Comparison of ENCODE assay signal across 16 cellular contexts in the genomic region with DNA sequence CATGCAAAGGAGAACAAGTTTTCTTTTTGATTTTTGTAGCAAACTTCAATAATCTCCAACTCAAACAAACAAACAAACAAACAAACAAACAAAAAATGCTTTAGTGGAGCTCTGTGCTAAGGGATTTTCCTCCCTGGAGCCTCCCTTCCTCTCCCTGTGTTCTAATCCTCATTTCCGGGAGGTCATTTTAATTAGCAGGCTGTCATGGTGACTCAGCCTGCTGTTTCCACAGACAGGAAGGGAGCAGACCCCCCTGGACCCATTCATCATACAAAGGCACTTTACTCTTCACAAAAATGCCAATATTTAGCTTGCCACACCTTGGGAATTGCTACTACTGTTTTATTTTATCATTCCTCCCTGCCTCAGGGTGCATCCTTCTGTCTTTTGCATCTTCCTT.
DNase-seq lines count a peak whose midpoint lies in the region; ATAC-seq and TF ChIP-seq lines count a peak whose summit lies in the region.
"Had no signal": no experiment of that assay in that cellular context is flagged by ENCODE, and none has a peak within 500 bp of the region (broad histone marks: within the 10 kb centered on the region; RNA-seq: fewer than 3 reads in every experiment).

No MANE protein-coding gene starts in this region.

- no peak overlapping the region for H3K9ac ChIP-seq in mesenchymal stem cell (ENCODE audit: low read length)
- H3K9ac ChIP-seq: KMS-11 had no signal

- no peak overlapping the region for H3K23ac ChIP-seq in mesenchymal stem cell (ENCODE audit: low read length in 2 of 2)

- H2BK15ac ChIP-seq in mesenchymal stem cell (ENCODE audit: low read depth, poor library complexity, severe bottlenecking), result no peak overlapping the region

- H3F3A ChIP-seq in GM23338 (replicated peaks; ENCODE audit: low read depth), result no peaks in the 10 kb centered on the region

- intact Hi-C loops in right lobe of liver (cut with DNase I), result no loop called here

- TF ChIP-seq CTCF in GM23338 (conservative IDR thresholded peaks at IDR 0.05; ENCODE audit: low read depth in 2 of 2) (no peak), brain (conservative IDR thresholded peaks at IDR 0.05) (no peak), right lobe of liver (IDR thresholded peaks at IDR 0.05) (no peak)

- no peak overlapping the region for H4K91ac ChIP-seq in mesenchymal stem cell (ENCODE audit: low read length)

- no peak overlapping the region for H3K4ac ChIP-seq in mesenchymal stem cell (ENCODE audit: low read depth in 1 of 2, low read length in 2 of 2)

- H3K9me3 ChIP-seq in mesenchymal stem cell (ENCODE audit: control insufficient read depth, low read length) (no peaks in the 10 kb centered on the region), right lobe of liver (no peaks in the 10 kb centered on the region)
- H3K9me3 ChIP-seq: MG63 had no signal

- no peak overlapping the region for H2BK12ac ChIP-seq in mesenchymal stem cell (ENCODE audit: low read length in 2 of 2)

- DNase-seq in A172 (ENCODE audit: low spot score) (peak; percentile 32), GM23338 (ENCODE audit: low spot score) (no peak), NCI-H69 (lab: John Stamatoyannopoulos, UW) (peak; percentile 79), mesenchymal stem cell (no peak), right lobe of liver (no peak)
- DNase-seq in activated CD4-positive, alpha-beta T cell treated with anti-CD3 and anti-CD28 coated beads, Interleukin-2, amount 50 U/mL, for 4 hours, result no peak
- DNase-seq: CD4-positive, alpha-beta T cell; MG63; NCI-H1105; NCI-H2107 had no signal

- no peaks in the 10 kb centered on the region for H3K9me3 Mint-ChIP-seq in GM23338
- H3K9me3 Mint-ChIP-seq in brain, result no peaks in the 10 kb centered on the region
- H3K9me3 Mint-ChIP-seq: CD4-positive, alpha-beta T cell had no signal

- no peak overlapping the region for H2BK120ac ChIP-seq in mesenchymal stem cell (ENCODE audit: low read depth, low read length)

- H3K36me3 ChIP-seq in GM23338 (ENCODE audit: insufficient read depth) (no peaks in the 10 kb centered on the region), mesenchymal stem cell (ENCODE audit: control insufficient read depth in 1 of 2, insufficient read depth in 2 of 2, low read depth in 1 of 2, low read length in 2 of 2) (no peaks in the 10 kb centered on the region), right lobe of liver (no peaks in the 10 kb centered on the region)
- H3K36me3 ChIP-seq: MG63 had no signal

- no peak overlapping the region for H4K8ac ChIP-seq in mesenchymal stem cell (ENCODE audit: low read length)

- no peaks in the 10 kb centered on the region for H3K79me1 ChIP-seq in mesenchymal stem cell (replicated peaks; ENCODE audit: low read length, poor library complexity, severe bottlenecking)

- H3K36me3 Mint-ChIP-seq in GM23338 (ENCODE audit: low read depth) (no peaks in the 10 kb centered on the region), brain (no peaks in the 10 kb centered on the region)

- ATAC-seq in GM23338, result no peak
- ATAC-seq in HG03460 (IDR thresholded peaks at IDR 0.05; ENCODE audit: unreplicated experiment), result no peak
- ATAC-seq in right lobe of liver, result no peak
- ATAC-seq: HepG2 had no signal

- H3K14ac ChIP-seq in mesenchymal stem cell (ENCODE audit: low read length in 2 of 2), result no peak overlapping the region

- peaks cover 8% of the 10 kb centered on the region; the same call in 1 of the 2 replicates for H3K4me1 ChIP-seq in GM23338 (ENCODE audit: insufficient read depth)
- H3K4me1 ChIP-seq in mesenchymal stem cell (ENCODE audit: control insufficient read depth, insufficient read depth, low read depth, low read length), result no peaks in the 10 kb centered on the region
- no peaks in the 10 kb centered on the region for H3K4me1 ChIP-seq in right lobe of liver

- H3K27me3 Mint-ChIP-seq in GM23338 (ENCODE audit: insufficient read depth, low read depth, poor library complexity) (peaks cover 4% of the 10 kb centered on the region), brain (peaks cover 77% of the 10 kb centered on the region)

- 0 out of 2 replicates have a peak overlapping the region, but pooled peaks have one; percentile 35 for H2AFZ ChIP-seq in GM23338
- no peak overlapping the region for H2AFZ ChIP-seq in mesenchymal stem cell (ENCODE audit: low read depth, low read length)

- H3K4me3 ChIP-seq in GM23338 (no peak overlapping the region), mesenchymal stem cell (ENCODE audit: insufficient read depth in 1 of 2, low read depth in 1 of 2, low read length in 2 of 2) (no peak overlapping the region), right lobe of liver (no peak overlapping the region)
- H3K4me3 ChIP-seq: MG63 had no signal

- no peak overlapping the region; the same call in 1 of the 2 replicates for H3K4me2 ChIP-seq in GM23338
- H3K4me2 ChIP-seq in mesenchymal stem cell (ENCODE audit: low read length, poor library complexity, severe bottlenecking), result no peak overlapping the region
- H3K4me2 ChIP-seq: KMS-11 had no signal

- no peaks in the 10 kb centered on the region for H4K20me1 ChIP-seq in GM23338 (replicated peaks; ENCODE audit: insufficient read depth)

- no peaks in the 10 kb centered on the region for H3K27me3 ChIP-seq in GM23338 (ENCODE audit: insufficient read depth)
- H3K27me3 ChIP-seq in mesenchymal stem cell (ENCODE audit: control insufficient read depth in 1 of 2, insufficient read depth in 1 of 2, low read length in 2 of 2), result peaks cover 8 to 29% of the 10 kb centered on the region in 2 experiments
- no peaks in the 10 kb centered on the region for H3K27me3 ChIP-seq in right lobe of liver
- H3K27me3 ChIP-seq: MG63 had no signal

- H3K27ac ChIP-seq in GM23338 (ENCODE audit: low read depth), result no peak overlapping the region
- H3K27ac ChIP-seq in mesenchymal stem cell (ENCODE audit: low read length, poor library complexity, severe bottlenecking), result no peak overlapping the region
- H3K27ac ChIP-seq in right lobe of liver, result no peak overlapping the region
- H3K27ac ChIP-seq: HL-60, KMS-11 had no signal

- H3K4me1 Mint-ChIP-seq in GM23338, result peaks cover 15% of the 10 kb centered on the region
- peaks cover 22% of the 10 kb centered on the region for H3K4me1 Mint-ChIP-seq in brain
- H3K4me1 Mint-ChIP-seq: B cell had no signal

- no peak overlapping the region for H2BK5ac ChIP-seq in mesenchymal stem cell (ENCODE audit: low read depth, low read length, poor library complexity, severe bottlenecking)

- H3K79me2 ChIP-seq in GM23338 (replicated peaks; ENCODE audit: insufficient read depth), result no peaks in the 10 kb centered on the region

- TF ChIP-seq POLR2A in right lobe of liver (IDR thresholded peaks at IDR 0.05), result no peak

- no peak overlapping the region for H2AK5ac ChIP-seq in mesenchymal stem cell (ENCODE audit: low read length, severe bottlenecking)

- H3K18ac ChIP-seq in mesenchymal stem cell (ENCODE audit: low read depth in 1 of 2, low read length in 2 of 2), result no peak overlapping the region

- H3K27ac Mint-ChIP-seq in GM23338 (no peak overlapping the region), brain (peak overlapping the region in 3 of 5 experiments; percentile 10 to 48 (median 35))
- H3K27ac Mint-ChIP-seq: B cell; CD4-positive, alpha-beta T cell had no signal

- H3K9me2 ChIP-seq in GM23338 (ENCODE audit: insufficient read depth), result no peaks in the 10 kb centered on the region

- WGBS in mesenchymal stem cell, result 0% methylated on average over 1 of the region's 1 CpG
- WGBS in right lobe of liver (ENCODE audit: insufficient coverage, low coverage, low lambda C conversion rate, missing lambda C conversion rate), result 22% methylated on average over 1 of the region's 1 CpG

- H3K4me3 Mint-ChIP-seq in GM23338 (no peak overlapping the region), brain (peak overlapping the region in 1 of 5 experiments; percentile 51)
- H3K4me3 Mint-ChIP-seq: B cell; CD4-positive, alpha-beta T cell had no signal

TF ChIP-seq in GM23338, 12 proteins besides CTCF, POLR2A, EP300 and RAD21 (continues in another document):
- TF ChIP-seq ZNF114 (CRISPR knock-in tag; IDR thresholded peaks at IDR 0.05) (no peak), STAT1 (IDR thresholded peaks at IDR 0.05; ENCODE audit: unreplicated experiment) (no peak), ZNF331 (CRISPR knock-in tag; IDR thresholded peaks at IDR 0.05; ENCODE audit: low read depth) (no peak), JUNB (IDR thresholded peaks at IDR 0.05; ENCODE audit: unreplicated experiment) (no peak), POLR2AphosphoS5 (IDR thresholded peaks at IDR 0.05; ENCODE audit: low read depth) (no peak), CREB1 (CRISPR knock-in tag; IDR thresholded peaks at IDR 0.05; ENCODE audit: low read depth) (no peak)

Comparison
In these comparisons a context has a peak if more than half of its experiments do, and no peak if none do; other contexts are left out.
1. DNase-seq: peak in A172 (single experiment) and NCI-H69 (single experiment); none in GM23338 (single experiment), activated CD4-positive, alpha-beta T cell treated with anti-CD3 and anti-CD28 coated beads, Interleukin-2, amount 50 U/mL, for 4 hours (0 of 2), mesenchymal stem cell (single experiment) and right lobe of liver (0 of 3).